In the genomic region with DNA sequence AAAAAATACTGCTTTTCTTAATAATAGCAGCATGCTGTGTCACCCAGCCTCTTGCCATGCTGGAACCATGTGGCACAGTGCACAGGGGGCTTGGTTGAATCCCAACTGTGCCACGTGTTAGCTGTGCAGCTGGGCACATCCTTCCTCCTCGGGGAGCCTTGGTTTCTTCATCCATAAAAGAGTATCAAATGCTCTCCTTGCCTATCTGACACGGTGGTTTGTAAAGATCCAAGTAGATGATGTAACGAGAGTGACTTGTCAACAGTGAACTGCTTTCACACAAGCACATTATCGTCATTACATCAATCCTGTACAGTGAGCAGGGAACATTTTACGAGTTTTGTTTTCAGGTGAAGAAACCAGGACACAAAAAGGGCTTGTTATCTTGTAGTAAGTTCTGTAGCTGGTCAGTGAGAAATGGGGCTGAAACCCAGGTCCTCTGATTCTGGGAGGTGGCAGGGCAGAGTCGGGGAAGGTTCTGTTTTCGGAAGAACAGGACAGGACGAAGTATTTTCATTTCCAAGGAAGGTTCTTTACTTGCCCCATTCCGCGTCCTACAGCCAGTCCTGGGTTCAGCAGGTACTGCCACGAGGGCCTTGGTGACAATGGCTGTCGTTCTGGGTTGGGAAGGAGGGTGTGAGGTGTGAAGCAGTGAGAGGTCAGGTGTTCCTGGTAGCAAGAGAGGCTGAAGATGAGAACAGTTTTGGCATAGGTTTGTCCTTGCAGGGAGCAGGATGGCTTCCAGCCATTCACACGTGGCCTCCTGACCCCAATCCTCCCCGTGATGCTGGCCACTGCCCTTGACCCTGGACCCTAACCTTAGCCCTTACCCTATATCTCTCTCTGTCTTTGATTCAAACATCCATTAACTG, we compare ENCODE assay signal across 17 cellular contexts.
"Had no signal": no experiment of that assay in that cellular context is flagged by ENCODE, and none has a peak within 500 bp of the region (broad histone marks: within the 10 kb centered on the region; RNA-seq: fewer than 3 reads in every experiment).

No MANE protein-coding gene starts in this region.

- H3K27me3 ChIP-seq: hepatocyte, left lung, right atrium auricular region had no signal

- H3K4me3 Mint-ChIP-seq: activated CD8-positive, alpha-beta T cell treated with anti-CD3 and anti-CD28 coated beads, Interleukin-2, amount 10 ng/mL, durations not matched to agents 7 days and 5 days; activated naive CD8-positive, alpha-beta T cell treated with anti-CD3 and anti-CD28 coated beads, Interleukin-2, amount 50 U/mL, for 24 hours; dendritic cell treated with granulocyte-macrophage colony-stimulating factor and Interleukin-4, amounts not matched to agents 40 ng/mL and 50 ng/mL, for 4 days; effector memory CD8-positive, alpha-beta T cell; natural killer cell treated with Interleukin-12 subunit alpha and Interleukin-12 subunit beta and Interleukin-15 and Interleukin-18, amount 100 ng/mL, for 72 hours; stimulated activated naive CD8-positive, alpha-beta T cell treated with anti-CD3 and anti-CD28 coated beads, Interleukin-15, Interleukin-2, amounts not matched to agents 100 ng/mL and 50 ng/mL, for 24 hours had no signal

- H3K4me1 ChIP-seq: left lung had no signal

- ATAC-seq: activated CD8-positive, alpha-beta T cell treated with anti-CD3 and anti-CD28 coated beads, Interleukin-2, amount 10 ng/mL, durations not matched to agents 7 days and 5 days; activated naive CD8-positive, alpha-beta T cell treated with anti-CD3 and anti-CD28 coated beads, Interleukin-2, amount 50 U/mL, for 24 hours; effector memory CD8-positive, alpha-beta T cell; left lung; mucosa of descending colon; natural killer cell treated with Interleukin-12 subunit alpha and Interleukin-12 subunit beta and Interleukin-15 and Interleukin-18, amount 100 ng/mL, for 72 hours; T-helper 17 cell had no signal

- H3K4me2 ChIP-seq: hepatocyte had no signal

- H2AFZ ChIP-seq: hepatocyte had no signal

- H3K27me3 Mint-ChIP-seq: natural killer cell treated with Interleukin-12 subunit alpha and Interleukin-12 subunit beta and Interleukin-15 and Interleukin-18, amount 100 ng/mL, for 72 hours had no signal

- FAIRE-seq: keratinocyte, small intestine had no signal

- H3K27ac ChIP-seq: hepatocyte, left lung, right atrium auricular region had no signal

- H3K9me3 Mint-ChIP-seq: activated naive CD8-positive, alpha-beta T cell treated with anti-CD3 and anti-CD28 coated beads, Interleukin-2, amount 50 U/mL, for 24 hours; dendritic cell treated with granulocyte-macrophage colony-stimulating factor and Interleukin-4, amounts not matched to agents 40 ng/mL and 50 ng/mL, for 4 days; effector memory CD8-positive, alpha-beta T cell; natural killer cell treated with Interleukin-12 subunit alpha and Interleukin-12 subunit beta and Interleukin-15 and Interleukin-18, amount 100 ng/mL, for 72 hours; stimulated activated naive CD8-positive, alpha-beta T cell treated with anti-CD3 and anti-CD28 coated beads, Interleukin-15, Interleukin-2, amounts not matched to agents 100 ng/mL and 50 ng/mL, for 24 hours had no signal

- DNase-seq: activated CD4-positive, alpha-beta T cell treated with anti-CD3 and anti-CD28 coated beads for 4 hours; activated CD8-positive, alpha-beta T cell treated with anti-CD3 and anti-CD28 coated beads, Interleukin-2, amount 10 ng/mL, durations not matched to agents 7 days and 5 days; activated naive CD4-positive, alpha-beta T cell treated with Interleukin-2 at 50 U/mL for 16 hours; activated naive CD8-positive, alpha-beta T cell treated with anti-CD3 and anti-CD28 coated beads, Interleukin-2, amount 50 U/mL, for 24 hours; effector memory CD8-positive, alpha-beta T cell; left lung; mammary epithelial cell; mucosa of descending colon; posterior cingulate gyrus; small intestine; T-helper 17 cell had no signal

- H3K36me3 Mint-ChIP-seq: natural killer cell treated with Interleukin-12 subunit alpha and Interleukin-12 subunit beta and Interleukin-15 and Interleukin-18, amount 100 ng/mL, for 72 hours had no signal

- H3K4me3 ChIP-seq: hepatocyte, left lung, mucosa of descending colon, right atrium auricular region had no signal

- H3K9me3 ChIP-seq: left lung, mucosa of descending colon, right atrium auricular region had no signal

- H3K79me2 ChIP-seq: hepatocyte had no signal

- H3K27ac Mint-ChIP-seq: activated CD8-positive, alpha-beta T cell treated with anti-CD3 and anti-CD28 coated beads, Interleukin-2, amount 10 ng/mL, durations not matched to agents 7 days and 5 days; activated naive CD8-positive, alpha-beta T cell treated with anti-CD3 and anti-CD28 coated beads, Interleukin-2, amount 50 U/mL, for 24 hours; dendritic cell treated with granulocyte-macrophage colony-stimulating factor and Interleukin-4, amounts not matched to agents 40 ng/mL and 50 ng/mL, for 4 days; effector memory CD8-positive, alpha-beta T cell; natural killer cell treated with Interleukin-12 subunit alpha and Interleukin-12 subunit beta and Interleukin-15 and Interleukin-18, amount 100 ng/mL, for 72 hours; stimulated activated naive CD8-positive, alpha-beta T cell treated with anti-CD3 and anti-CD28 coated beads, Interleukin-15, Interleukin-2, amounts not matched to agents 100 ng/mL and 50 ng/mL, for 24 hours had no signal

- H3K36me3 ChIP-seq: left lung, right atrium auricular region had no signal
